ENCODE assay signal across 8 cellular contexts in the genomic region with DNA sequence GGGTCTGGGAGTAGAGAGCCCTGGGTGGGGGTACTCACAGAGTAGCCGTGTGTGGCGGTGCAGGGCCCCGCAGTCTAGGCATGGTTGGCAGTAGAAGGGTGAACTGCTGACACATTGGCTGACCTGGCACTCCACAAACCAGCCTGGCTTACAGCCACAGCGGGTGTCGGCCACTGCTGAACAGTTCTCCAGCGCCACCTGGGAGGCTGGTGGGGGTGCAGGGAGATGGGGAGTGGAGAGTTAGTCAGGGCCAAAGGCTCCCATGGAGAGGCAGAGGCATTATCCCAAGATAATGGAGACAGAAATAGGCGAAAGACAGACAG. TPM values are rescaled to one million over a fixed set of nuclear protein-coding genes. Genes with fewer than 3 reads are reported as not detected.
DNase-seq lines count a peak whose midpoint lies in the region; ATAC-seq, FAIRE-seq and TF ChIP-seq lines count a peak whose summit lies in the region.

No MANE protein-coding gene starts in this region.

- H2AFZ ChIP-seq in GM12878 (ENCODE audit: control insufficient read depth, low read depth, low read length) = no peak overlapping the region
- H2AFZ ChIP-seq in osteoblast (ENCODE audit: low read length) = no peak overlapping the region

- no peaks in the 10 kb centered on the region for H3K79me2 ChIP-seq in GM12878 (ENCODE audit: control insufficient read depth, insufficient read depth, low read length)
- H3K79me2 ChIP-seq in osteoblast (ENCODE audit: insufficient read depth, low read length) = no peaks in the 10 kb centered on the region

- CTCF ChIA-PET in GM12878 (lab: Yijun Ruan, JAX) = interaction anchor here (1.5 to 1.9 kb wide), 2 partner anchors 24 to 27 kb away, joined by 4 to 7 read pairs; no protein-coding TSS in a partner anchor

- no peak overlapping the region for H3K9ac ChIP-seq in GM12878 (ENCODE audit: control insufficient read depth, insufficient read depth, low read length)

- TF ChIP-seq EP300 in GM12878 (IDR thresholded peaks at IDR 0.05; ENCODE audit: borderline replicate concordance in 1 of 2, control insufficient read depth in 1 of 2, low read depth in 2 of 2, low read length in 2 of 2) = no peak

- no TSS peak for BruUV-seq in GM12878 (replicated peaks; lab: Mats Ljungman, UMichigan)

- intact Hi-C loops in GM12878 (cut with micrococcal nuclease; ENCODE audit: unreplicated experiment) = no loop called here
- intact Hi-C loops in tibial artery (cut with DNase I; ENCODE audit: low total_unique reads) = no loop called here

- H3K4me2 ChIP-seq in GM12878 (ENCODE audit: control insufficient read depth, insufficient read depth) (no peak overlapping the region), osteoblast (ENCODE audit: insufficient read depth, low read length) (no peak overlapping the region)

- TF ChIP-seq CTCF in Peyer's patch (IDR thresholded peaks at IDR 0.05) (peak in 3 of 6 experiments; percentile 43 to 55 (median 52)), GM12878 (IDR thresholded peaks at IDR 0.05 in 2 of 3, conservative IDR thresholded peaks at IDR 0.05 in 1 of 3; ENCODE audit: control insufficient read depth in 2 of 3, extremely low read depth in 1 of 3, insufficient read depth in 1 of 3, low read depth in 3 of 3, low read length in 3 of 3) (0 out of 6 replicates have a peak, but pooled peaks of 1 of the 3 experiments have one; percentile 15), osteoblast (IDR thresholded peaks at IDR 0.05; ENCODE audit: extremely low read depth, low read depth, low read length) (no peak), tibial artery (IDR thresholded peaks at IDR 0.05) (no peak)

- WGBS in GM12878 (ENCODE audit: insufficient coverage, insufficient replicate concordance, low lambda C conversion rate, missing lambda C conversion rate) = 18% methylated on average over 7 of the region's 7 CpGs

- H3K9me3 ChIP-seq in Peyer's patch (no peaks in the 10 kb centered on the region), GM12878 (replicated peaks; ENCODE audit: control insufficient read depth, insufficient read depth, low read length) (no peaks in the 10 kb centered on the region), osteoblast (ENCODE audit: low read depth, low read length) (no peaks in the 10 kb centered on the region), tibial artery (no peaks in the 10 kb centered on the region)

- FAIRE-seq in H54 (lab: Jason Lieb, UNC) (peak; percentile 15), GM12878 (lab: Jason Lieb, UNC) (no peak)

- SMC1A ChIA-PET in GM12878 (lab: Charles Lee; ENCODE audit: uncharacterized antibody, unreplicated experiment) = no interaction called here

- H3K27ac ChIP-seq in Peyer's patch (peak overlapping the region in 2 of 4 donors; percentile 45 to 70), GM12878 (ENCODE audit: control insufficient read depth, insufficient read depth) (no peak overlapping the region), osteoblast (ENCODE audit: low read depth, low read length) (no peak overlapping the region), tibial artery (no peak overlapping the region)

- POLR2A ChIA-PET in GM12878 (lab: Charles Lee) = interaction anchor here (0.5 kb wide), 1 partner anchor 21 kb away, joined by 4 read pairs; no protein-coding TSS in a partner anchor

- no peak overlapping the region for H3K4me3 ChIP-seq in Peyer's patch
- H3K4me3 ChIP-seq in GM12878 = no peak overlapping the region
- H3K4me3 ChIP-seq in osteoblast (ENCODE audit: insufficient read depth, low read length) = no peak overlapping the region
- no peak overlapping the region for H3K4me3 ChIP-seq in tibial artery

- H3K36me3 ChIP-seq in Peyer's patch (peaks cover 0 to 40% (median 0%) of the 10 kb centered on the region in 3 donors), GM12878 (ENCODE audit: control insufficient read depth in 2 of 2, insufficient read depth in 2 of 2, low read length in 1 of 2) (no peaks in the 10 kb centered on the region), osteoblast (ENCODE audit: insufficient read depth, low read length) (peaks cover 16% of the 10 kb centered on the region), tibial artery (peaks cover 0 to 37% (median 25%) of the 10 kb centered on the region in 3 donors)

- in situ Hi-C loops in GM12878 (cut with MboI) = no loop called here

- no peaks in the 10 kb centered on the region for H4K20me1 ChIP-seq in GM12878 (ENCODE audit: control insufficient read depth, insufficient read depth)
- peaks cover 2% of the 10 kb centered on the region for H4K20me1 ChIP-seq in osteoblast (ENCODE audit: insufficient read depth, low read length)

- H3K27me3 ChIP-seq in Peyer's patch = no peaks in the 10 kb centered on the region
- H3K27me3 ChIP-seq in GM12878 (replicated peaks in 1 of 2; ENCODE audit: control insufficient read depth in 2 of 2, insufficient read depth in 2 of 2, low read length in 1 of 2) = peaks cover 3% of the 10 kb centered on the region in 2 experiments; a peak in 3 of 4 replicates
- H3K27me3 ChIP-seq in osteoblast (ENCODE audit: insufficient read depth, low read length) = no peaks in the 10 kb centered on the region
- peaks cover 0 to 79% of the 10 kb centered on the region in 2 donors for H3K27me3 ChIP-seq in tibial artery

- RAD21 ChIA-PET in GM12878 (lab: Charles Lee; ENCODE audit: unreplicated experiment) = no interaction called here

- ATAC-seq in GM12878 = peak; percentile 38
- no peak for ATAC-seq in GM18873 (IDR thresholded peaks at IDR 0.05; ENCODE audit: low FRiP score, unreplicated experiment)
- ATAC-seq in HG03520 (IDR thresholded peaks at IDR 0.05; ENCODE audit: unreplicated experiment) = no peak

- DNase-seq in H54 (ENCODE audit: insufficient read length, low spot score) (peak; percentile 81), Peyer's patch (peak in 2 of 3 donors; percentile 77 to 80), GM12878 (ENCODE audit: low read depth, low spot score) (no peak), osteoblast (ENCODE audit: insufficient read length, low spot score, missing footprints) (peak; percentile 90), tibial artery (no peak), SKM-1 treated with dmso at 0.1 percent for 144 hours (lab: John Stamatoyannopoulos, UW; ENCODE audit: unreplicated experiment) (no peak)

- H3K4me1 ChIP-seq in Peyer's patch = peaks cover 0 to 26% (median 7%) of the 10 kb centered on the region in 4 donors
- no peaks in the 10 kb centered on the region; the same call in 1 of the 2 replicates for H3K4me1 ChIP-seq in GM12878 (ENCODE audit: control insufficient read depth, insufficient read depth, low read length)
- H3K4me1 ChIP-seq in osteoblast (ENCODE audit: insufficient read depth, low read length) = no peaks in the 10 kb centered on the region
- H3K4me1 ChIP-seq in tibial artery = peaks cover 0 to 9% (median 3%) of the 10 kb centered on the region in 4 donors

- TF ChIP-seq POLR2A in H54 (IDR thresholded peaks at IDR 0.05; ENCODE audit: low read depth, low read length) = no peak
- TF ChIP-seq POLR2A in Peyer's patch (IDR thresholded peaks at IDR 0.05) = no peak
- no peak for TF ChIP-seq POLR2A in GM12878 (IDR thresholded peaks at IDR 0.05; ENCODE audit: low read depth, low read length)

- no peak for TF ChIP-seq RAD21 in GM12878 (IDR thresholded peaks at IDR 0.05; ENCODE audit: insufficient read depth, low read depth, low read length)

RNA-seq across cellular contexts. Expression of a gene that starts 1.5 kb away (rescaled TPM):
- total RNA-seq in Peyer's patch = 10 to 100 TPM; 31.0 to 88.4 (median 61.5) TPM
- 12.4 and 16.1 TPM in 2 replicates for total RNA-seq in GM12878 (2013; cell fraction: nucleolus; rRNA removed)
- 0.16 TPM in 1 of 2 replicates, not detected in the other for total RNA-seq in GM12878 (2014; rRNA removed)
- not detected in 2 replicates for total RNA-seq in GM12878 (2014; rRNA removed; fragmentation: Illumina TruSeq; extraction: Trizol)
- total RNA-seq in GM12878 (2021) = 0.46 and 0.58 TPM in 2 replicates
- polyA plus RNA-seq in GM12878 (2011; ENCODE audit: low read depth) = not detected
- 5.0 and 8.6 TPM in 2 replicates for polyA plus RNA-seq in GM12878 (2011; rRNA removed)
- 10.1 and 17.7 TPM in 2 replicates for polyA plus RNA-seq in GM12878 (2011; cell fraction: cytosol; rRNA removed)
- 65.4 and 67.1 TPM in 2 replicates for polyA plus RNA-seq in GM12878 (2011; cell fraction: nucleus; rRNA removed)
- 0.11 and 0.36 TPM in 2 replicates for polyA plus RNA-seq in GM12878 (2012)
- not detected in 2 replicates for polyA plus RNA-seq in GM12878 (2014; fragmentation: Illumina TruSeq; extraction: Trizol)
- not detected for polyA plus RNA-seq in GM12878 (2014; fragmentation: Nextera tagmentation; extraction: Ambion mirVana)
- polyA plus RNA-seq in GM12878 (2014; rRNA removed) = 0.30 and 1.00 TPM in 2 replicates
- polyA plus RNA-seq in GM12878 (2016; fragmentation: Nextera tagmentation; extraction: Ambion mirVana) = under 1 TPM; 0.23 to 0.29 TPM
- 2.9 and 6.4 TPM in 2 replicates for polyA minus RNA-seq in GM12878 (2011; rRNA and poly(A)+ RNA removed)
- 2.3 and 3.7 TPM in 2 replicates for polyA minus RNA-seq in GM12878 (2011; cell fraction: cytosol; rRNA and poly(A)+ RNA removed)
- 3.4 and 5.3 TPM in 2 replicates for polyA minus RNA-seq in GM12878 (2011; cell fraction: nucleus; rRNA and poly(A)+ RNA removed)
- 3.3 and 5.0 TPM in 2 replicates for total RNA-seq in osteoblast

RNA-seq across cellular contexts. Expression of a gene that starts 27.0 kb away (rescaled TPM):
- total RNA-seq in Peyer's patch = 10 to 100 TPM; 17.7 to 56.9 (median 45.4) TPM
- total RNA-seq in GM12878 (2013; cell fraction: nucleolus; rRNA removed) = 2.0 and 2.4 TPM in 2 replicates
- total RNA-seq in GM12878 (2014; rRNA removed) = 0.33 and 0.51 TPM in 2 replicates
- total RNA-seq in GM12878 (2014; rRNA removed; fragmentation: Illumina TruSeq; extraction: Trizol) = 0.18 TPM in 2 replicates
- 0.69 and 1.1 TPM in 2 replicates for total RNA-seq in GM12878 (2021)
- polyA plus RNA-seq in GM12878 (2011; ENCODE audit: low read depth) = 0.13 TPM
- 0.19 and 0.48 TPM in 2 replicates for polyA plus RNA-seq in GM12878 (2011; rRNA removed)
- 0.49 and 0.82 TPM in 2 replicates for polyA plus RNA-seq in GM12878 (2011; cell fraction: cytosol; rRNA removed)
- polyA plus RNA-seq in GM12878 (2011; cell fraction: nucleus; rRNA removed) = 3.7 and 5.2 TPM in 2 replicates
- 0.29 and 0.49 TPM in 2 replicates for polyA plus RNA-seq in GM12878 (2012)
- 0.13 TPM in 1 of 2 replicates, not detected in the other for polyA plus RNA-seq in GM12878 (2014; fragmentation: Illumina TruSeq; extraction: Trizol)
- polyA plus RNA-seq in GM12878 (2014; fragmentation: Nextera tagmentation; extraction: Ambion mirVana) = under 1 TPM in 1 of 2 experiments, not detected in 1; 0.04 TPM
- 0.69 and 0.79 TPM in 2 replicates for polyA plus RNA-seq in GM12878 (2014; rRNA removed)
- polyA plus RNA-seq in GM12878 (2016; fragmentation: Nextera tagmentation; extraction: Ambion mirVana) = under 1 TPM; 0.12 to 0.13 TPM
- polyA minus RNA-seq in GM12878 (2011; rRNA and poly(A)+ RNA removed) = 0.46 and 0.59 TPM in 2 replicates
- polyA minus RNA-seq in GM12878 (2011; cell fraction: cytosol; rRNA and poly(A)+ RNA removed) = 0.52 and 0.53 TPM in 2 replicates
- 0.73 and 1.2 TPM in 2 replicates for polyA minus RNA-seq in GM12878 (2011; cell fraction: nucleus; rRNA and poly(A)+ RNA removed)
- 11.2 and 13.3 TPM in 2 replicates for total RNA-seq in osteoblast

RNA-seq across cellular contexts. Expression of a gene that starts 39.9 kb away (rescaled TPM):
- 100 to 1,000 TPM in 3 of 4 donors, 10 to 100 TPM in 1; 17.3 to 390 (median 306) TPM for total RNA-seq in Peyer's patch
- 0.59 and 1.2 TPM in 2 replicates for total RNA-seq in GM12878 (2013; cell fraction: nucleolus; rRNA removed)
- 0.44 TPM in 1 of 2 replicates, not detected in the other for total RNA-seq in GM12878 (2014; rRNA removed)
- not detected in 2 replicates for total RNA-seq in GM12878 (2014; rRNA removed; fragmentation: Illumina TruSeq; extraction: Trizol)
- total RNA-seq in GM12878 (2021) = 0.59 and 0.90 TPM in 2 replicates
- not detected for polyA plus RNA-seq in GM12878 (2011; ENCODE audit: low read depth)
- 0.19 and 0.71 TPM in 2 replicates for polyA plus RNA-seq in GM12878 (2011; rRNA removed)
- polyA plus RNA-seq in GM12878 (2011; cell fraction: cytosol; rRNA removed) = 0.43 and 0.60 TPM in 2 replicates
- 9.4 and 9.6 TPM in 2 replicates for polyA plus RNA-seq in GM12878 (2011; cell fraction: nucleus; rRNA removed)
- polyA plus RNA-seq in GM12878 (2012) = 0.51 and 0.54 TPM in 2 replicates
- not detected in 2 replicates for polyA plus RNA-seq in GM12878 (2014; fragmentation: Illumina TruSeq; extraction: Trizol)
- polyA plus RNA-seq in GM12878 (2014; fragmentation: Nextera tagmentation; extraction: Ambion mirVana) = not detected
- 0.18 and 0.28 TPM in 2 replicates for polyA plus RNA-seq in GM12878 (2014; rRNA removed)
- polyA plus RNA-seq in GM12878 (2016; fragmentation: Nextera tagmentation; extraction: Ambion mirVana) = not detected
- polyA minus RNA-seq in GM12878 (2011; rRNA and poly(A)+ RNA removed) = 1.8 TPM in 1 of 2 replicates, not detected in the other
- polyA minus RNA-seq in GM12878 (2011; cell fraction: cytosol; rRNA and poly(A)+ RNA removed) = 0.53 TPM in 1 of 2 replicates, not detected in the other
- polyA minus RNA-seq in GM12878 (2011; cell fraction: nucleus; rRNA and poly(A)+ RNA removed) = 1.6 and 2.2 TPM in 2 replicates
- not detected in 2 replicates for total RNA-seq in osteoblast

RNA-seq across cellular contexts. Expression of a gene that starts 44.8 kb away (rescaled TPM):
- 10 to 100 TPM in 1 of 4 donors, 1 to 10 TPM in 3; 2.5 to 15.9 (median 5.2) TPM for total RNA-seq in Peyer's patch
- 0.38 and 0.49 TPM in 2 replicates for total RNA-seq in GM12878 (2013; cell fraction: nucleolus; rRNA removed)
- 0.16 and 0.28 TPM in 2 replicates for total RNA-seq in GM12878 (2014; rRNA removed)
- total RNA-seq in GM12878 (2014; rRNA removed; fragmentation: Illumina TruSeq; extraction: Trizol) = 0.13 and 0.14 TPM in 2 replicates
- total RNA-seq in GM12878 (2021) = 0.32 and 1.0 TPM in 2 replicates
- polyA plus RNA-seq in GM12878 (2011; ENCODE audit: low read depth) = 0.38 TPM
- 0.23 and 0.27 TPM in 2 replicates for polyA plus RNA-seq in GM12878 (2011; rRNA removed)
- 0.33 and 0.35 TPM in 2 replicates for polyA plus RNA-seq in GM12878 (2011; cell fraction: cytosol; rRNA removed)
- polyA plus RNA-seq in GM12878 (2011; cell fraction: nucleus; rRNA removed) = 0.26 and 0.43 TPM in 2 replicates
- polyA plus RNA-seq in GM12878 (2012) = 0.89 and 1.5 TPM in 2 replicates
- 0.13 and 0.16 TPM in 2 replicates for polyA plus RNA-seq in GM12878 (2014; fragmentation: Illumina TruSeq; extraction: Trizol)
- polyA plus RNA-seq in GM12878 (2014; fragmentation: Nextera tagmentation; extraction: Ambion mirVana) = under 1 TPM; 0.13 TPM
- polyA plus RNA-seq in GM12878 (2014; rRNA removed) = 0.16 and 0.49 TPM in 2 replicates
- polyA plus RNA-seq in GM12878 (2016; fragmentation: Nextera tagmentation; extraction: Ambion mirVana) = 1 to 10 TPM; 1.2 to 2.0 TPM
- polyA minus RNA-seq in GM12878 (2011; rRNA and poly(A)+ RNA removed) = 0.15 and 0.31 TPM in 2 replicates
- polyA minus RNA-seq in GM12878 (2011; cell fraction: cytosol; rRNA and poly(A)+ RNA removed) = 0.62 TPM in 1 of 2 replicates, not detected in the other
- polyA minus RNA-seq in GM12878 (2011; cell fraction: nucleus; rRNA and poly(A)+ RNA removed) = 0.12 and 0.57 TPM in 2 replicates
- not detected in 2 replicates for total RNA-seq in osteoblast

Comparison
In these comparisons a context has a peak if more than half of its experiments do, and no peak if none do; other contexts are left out.
1. DNase-seq: peak in H54 (single experiment), Peyer's patch (2 of 3) and osteoblast (single experiment); none in GM12878 (single experiment), tibial artery (0 of 2) and SKM-1 treated with dmso at 0.1 percent for 144 hours (single experiment).
2. RNA of a gene that starts 39.9 kb away (total RNA-seq): 17.3 to 390 TPM in Peyer's patch; 0.44 to 1.2 TPM in GM12878 and not detected in osteoblast; every median in the first group is over 4 times any median in the second.